Comparison of ENCODE assay signal across 30 cellular contexts in genomic region chr15:73882761-73883419, GRCh38. TPM values are rescaled to one million over a fixed set of nuclear protein-coding genes. Genes with fewer than 3 reads are reported as not detected.
DNase-seq lines count a peak whose midpoint lies in the region; ATAC-seq and TF ChIP-seq lines count a peak whose summit lies in the region.
"Had no signal": no experiment of that assay in that cellular context is flagged by ENCODE, and none has a peak within 500 bp of the region (broad histone marks: within the 10 kb centered on the region; RNA-seq: fewer than 3 reads in every experiment).

No MANE protein-coding gene starts in this region.

- intact Hi-C loops in PC-3 (cut with micrococcal nuclease) (no loop called here), posterior vena cava (cut with DNase I) (no loop called here), natural killer cell (cut with micrococcal nuclease) (no loop called here), MCF 10A (cut with micrococcal nuclease) (no loop called here)

- H3K4me3 ChIP-seq in GM23338 (no peak overlapping the region), PC-3 (ENCODE audit: low read length) (no peak overlapping the region), endodermal cell (ENCODE audit: low read length) (no peak overlapping the region), mesendoderm (ENCODE audit: low read length) (no peak overlapping the region)
- H3K4me3 ChIP-seq: A549; BLaER1 treated with 17β-estradiol and CSF1 and Interleukin-3, amounts not matched to agents 10 nM and 100 nM; K562; PC-9 had no signal

- no peaks in the 10 kb centered on the region for H3K4me1 ChIP-seq in GM23338 (ENCODE audit: insufficient read depth)
- no peaks in the 10 kb centered on the region for H3K4me1 ChIP-seq in PC-3 (ENCODE audit: insufficient read depth, low read length)
- no peaks in the 10 kb centered on the region for H3K4me1 ChIP-seq in endodermal cell (ENCODE audit: control insufficient read depth, insufficient read depth, low read length)
- no peaks in the 10 kb centered on the region for H3K4me1 ChIP-seq in mesendoderm (ENCODE audit: control insufficient read depth, low read depth, low read length)
- H3K4me1 ChIP-seq: A549 had no signal

- H4K5ac ChIP-seq in mesendoderm (ENCODE audit: low read length): no peak overlapping the region

- CTCF ChIA-PET in PC-3 (lab: Charles Lee): no interaction called here
- CTCF ChIA-PET in MCF 10A (lab: Yijun Ruan, JAX): interaction anchor here (1.0 kb wide), 1 partner anchor 9 kb away, joined by 4 read pairs; no protein-coding TSS in a partner anchor

- H3K27ac Mint-ChIP-seq in GM23338 (no peak overlapping the region), endodermal cell (no peak overlapping the region), natural killer cell (no peak overlapping the region), MCF 10A (ENCODE audit: low read depth, unreplicated experiment) (no peak overlapping the region)
- H3K27ac Mint-ChIP-seq: CD4-positive, alpha-beta T cell had no signal

- no peak overlapping the region for H2BK15ac ChIP-seq in mesendoderm (replicated peaks; ENCODE audit: low read depth)

- no peak overlapping the region for H2BK5ac ChIP-seq in mesendoderm (ENCODE audit: low read length)

- H2BK120ac ChIP-seq in mesendoderm (ENCODE audit: low read depth, low read length): no peak overlapping the region

- POLR2A ChIA-PET in PC-3 (lab: Charles Lee; ENCODE audit: unreplicated experiment): no interaction called here
- POLR2A ChIA-PET in MCF 10A (lab: Yijun Ruan, JAX): interaction anchor here (1.6 kb wide), 1 partner anchor 9 kb away, joined by 3 read pairs; the partner anchor contains the start of gene TBC1D21

- no peak overlapping the region for H3K56ac ChIP-seq in mesendoderm (ENCODE audit: low read length)

- no peak overlapping the region for H3K4me3 Mint-ChIP-seq in GM23338
- H3K4me3 Mint-ChIP-seq in endodermal cell: no peak overlapping the region
- no peak overlapping the region for H3K4me3 Mint-ChIP-seq in natural killer cell
- no peak overlapping the region for H3K4me3 Mint-ChIP-seq in MCF 10A (ENCODE audit: unreplicated experiment)
- H3K4me3 Mint-ChIP-seq: CD4-positive, alpha-beta T cell had no signal

- no TSS peak for BruUV-seq in PC-3 (replicated peaks; lab: Mats Ljungman, UMichigan)
- no TSS peak for BruUV-seq in MCF 10A (replicated peaks; lab: Mats Ljungman, UMichigan)

- H3K9ac ChIP-seq in PC-3 (ENCODE audit: low read length): no peak overlapping the region
- H3K9ac ChIP-seq in endodermal cell (ENCODE audit: extremely low read depth, low read length, poor library complexity, severe bottlenecking): no peak overlapping the region
- no peak overlapping the region for H3K9ac ChIP-seq in mesendoderm (ENCODE audit: low read length)
- H3K9ac ChIP-seq: BLaER1 treated with 17β-estradiol and CSF1 and Interleukin-3, amounts not matched to agents 10 nM and 100 nM had no signal

- no peaks in the 10 kb centered on the region for H3K9me3 Mint-ChIP-seq in GM23338
- no peaks in the 10 kb centered on the region for H3K9me3 Mint-ChIP-seq in endodermal cell
- no peaks in the 10 kb centered on the region for H3K9me3 Mint-ChIP-seq in natural killer cell
- H3K9me3 Mint-ChIP-seq in MCF 10A (ENCODE audit: unreplicated experiment): no peaks in the 10 kb centered on the region
- H3K9me3 Mint-ChIP-seq: CD4-positive, alpha-beta T cell had no signal

- no peak overlapping the region for H3K18ac ChIP-seq in mesendoderm (ENCODE audit: low read length)

- H3K36me3 Mint-ChIP-seq in GM23338 (ENCODE audit: low read depth): no peaks in the 10 kb centered on the region
- H3K36me3 Mint-ChIP-seq in endodermal cell (ENCODE audit: low read depth): no peaks in the 10 kb centered on the region
- H3K36me3 Mint-ChIP-seq in natural killer cell: no peaks in the 10 kb centered on the region
- no peaks in the 10 kb centered on the region for H3K36me3 Mint-ChIP-seq in MCF 10A (ENCODE audit: insufficient read depth, unreplicated experiment)

- peaks cover 3% of the 10 kb centered on the region for H3K27me3 Mint-ChIP-seq in GM23338 (ENCODE audit: insufficient read depth, low read depth, poor library complexity)
- peaks cover 16% of the 10 kb centered on the region for H3K27me3 Mint-ChIP-seq in endodermal cell (ENCODE audit: insufficient read depth)
- H3K27me3 Mint-ChIP-seq in natural killer cell (ENCODE audit: low read depth in 2 of 2): peaks cover 9 to 18% of the 10 kb centered on the region in 2 donors
- peaks cover 47% of the 10 kb centered on the region for H3K27me3 Mint-ChIP-seq in MCF 10A (ENCODE audit: insufficient read depth, unreplicated experiment)

- H3K9me3 ChIP-seq in PC-3 (ENCODE audit: low read length): no peaks in the 10 kb centered on the region
- H3K9me3 ChIP-seq in endodermal cell (ENCODE audit: control insufficient read depth, low read length): no peaks in the 10 kb centered on the region
- H3K9me3 ChIP-seq: A549; BLaER1 treated with 17β-estradiol and CSF1 and Interleukin-3, amounts not matched to agents 10 nM and 100 nM had no signal

- H4K20me1 ChIP-seq in GM23338 (replicated peaks; ENCODE audit: insufficient read depth) (no peaks in the 10 kb centered on the region), PC-3 (ENCODE audit: low read length) (no peaks in the 10 kb centered on the region)

- no peak for TF ChIP-seq CTCF in GM23338 (conservative IDR thresholded peaks at IDR 0.05; ENCODE audit: low read depth in 2 of 2)
- no peak for TF ChIP-seq CTCF in PC-3 (conservative IDR thresholded peaks at IDR 0.05; ENCODE audit: low read depth, low read length)
- TF ChIP-seq CTCF in endodermal cell (conservative IDR thresholded peaks at IDR 0.05): no peak
- no peak for TF ChIP-seq CTCF in natural killer cell (IDR thresholded peaks at IDR 0.05)
- no peak for TF ChIP-seq CTCF in MCF 10A (IDR thresholded peaks at IDR 0.05; ENCODE audit: unreplicated experiment)

- H2AFZ ChIP-seq in GM23338 (no peak overlapping the region), PC-3 (ENCODE audit: low read length) (no peak overlapping the region)
- H2AFZ ChIP-seq: PC-9 had no signal

- no peak overlapping the region for H3K27ac ChIP-seq in GM23338 (ENCODE audit: low read depth)
- no peak overlapping the region for H3K27ac ChIP-seq in PC-3 (ENCODE audit: low read length)
- H3K27ac ChIP-seq in endodermal cell (ENCODE audit: low read depth, low read length): no peak overlapping the region
- H3K27ac ChIP-seq in mesendoderm (ENCODE audit: low read depth, low read length): no peak overlapping the region
- H3K27ac ChIP-seq: A549; BLaER1 treated with 17β-estradiol and CSF1 and Interleukin-3, amounts not matched to agents 10 nM and 100 nM; PC-9 had no signal

- peak; percentile 59 for ATAC-seq in GM23338
- ATAC-seq in PC-3: peak; percentile 29; the same call in 1 of the 2 replicates
- ATAC-seq in natural killer cell: no peak
- ATAC-seq: K562 had no signal

- H3K4me1 Mint-ChIP-seq in GM23338 (no peaks in the 10 kb centered on the region), endodermal cell (no peaks in the 10 kb centered on the region), natural killer cell (no peaks in the 10 kb centered on the region), MCF 10A (ENCODE audit: insufficient read depth, unreplicated experiment) (no peaks in the 10 kb centered on the region)

- no peaks in the 10 kb centered on the region for H3K79me1 ChIP-seq in mesendoderm (ENCODE audit: low read length)

- no peak overlapping the region for H4K8ac ChIP-seq in mesendoderm (ENCODE audit: low read depth, low read length)

- 86 to 90% methylated on average over 10 of the region's 10 CpGs for WGBS in endodermal cell (ENCODE audit: insufficient coverage in 1 of 2, insufficient read length in 1 of 2), 2 experiments
- no CpG with 5 or more reads among the region's 10 CpGs for WGBS in mesendoderm (ENCODE audit: extremely low coverage, insufficient coverage, low lambda C conversion rate)

- no peak overlapping the region for H2AK5ac ChIP-seq in mesendoderm (ENCODE audit: low read length)

- H3K4me2 ChIP-seq in GM23338 (no peak overlapping the region), PC-3 (ENCODE audit: low read length) (no peak overlapping the region), mesendoderm (ENCODE audit: low read length) (no peak overlapping the region)
- H3K4me2 ChIP-seq: A549; BLaER1 treated with 17β-estradiol and CSF1 and Interleukin-3, amounts not matched to agents 10 nM and 100 nM; PC-9 had no signal

- DNase-seq in GM23338 (ENCODE audit: low spot score) (no peak), PC-3 (peak; percentile 40), endodermal cell (peak; percentile 45), posterior vena cava (ENCODE audit: low spot score) (peak; percentile 51), natural killer cell (no peak), MCF 10A (ENCODE audit: unreplicated experiment) (no peak), T-helper 1 cell (no peak), mesendoderm (no peak)
- DNase-seq: AML-193; CD4-positive, alpha-beta T cell; DMS53; GOT3; Kasumi-1; MV-4-11; NCI-H1105; NCI-H1436 treated with DMSO at 0.1 percent for 48 hours; NCI-H1930; NCI-H2107; NCI-H446; NCI-H524 treated with DMSO at 0.1 percent for 48 hours; NCI-H774; PC-9; RPMI8226; SHP77 had no signal

- no peaks in the 10 kb centered on the region for H3F3A ChIP-seq in GM23338 (replicated peaks; ENCODE audit: low read depth)
- no peaks in the 10 kb centered on the region for H3F3A ChIP-seq in PC-3 (ENCODE audit: low read length, unreplicated experiment)

- no peaks in the 10 kb centered on the region for H3K36me3 ChIP-seq in GM23338 (ENCODE audit: insufficient read depth)
- H3K36me3 ChIP-seq in PC-3 (ENCODE audit: low read depth, low read length): no peaks in the 10 kb centered on the region
- H3K36me3 ChIP-seq in endodermal cell (ENCODE audit: control insufficient read depth, insufficient read depth, low read length): no peaks in the 10 kb centered on the region
- H3K36me3 ChIP-seq in mesendoderm (ENCODE audit: control insufficient read depth, insufficient read depth, low read length): no peaks in the 10 kb centered on the region
- H3K36me3 ChIP-seq: BLaER1 treated with 17β-estradiol and CSF1 and Interleukin-3, amounts not matched to agents 10 nM and 100 nM had no signal

- H3K27me3 ChIP-seq in GM23338 (ENCODE audit: insufficient read depth): no peaks in the 10 kb centered on the region
- no peaks in the 10 kb centered on the region for H3K27me3 ChIP-seq in PC-3 (ENCODE audit: low read length)
- peaks cover 16% of the 10 kb centered on the region for H3K27me3 ChIP-seq in endodermal cell (ENCODE audit: control insufficient read depth, insufficient read depth, low read length, poor library complexity, severe bottlenecking)
- no peaks in the 10 kb centered on the region for H3K27me3 ChIP-seq in mesendoderm (ENCODE audit: insufficient read depth, low read length, poor library complexity)
- H3K27me3 ChIP-seq: BLaER1 treated with 17β-estradiol and CSF1 and Interleukin-3, amounts not matched to agents 10 nM and 100 nM had no signal

- no peaks in the 10 kb centered on the region for H3K79me2 ChIP-seq in GM23338 (replicated peaks; ENCODE audit: insufficient read depth)
- H3K79me2 ChIP-seq in PC-3 (ENCODE audit: low read length): no peaks in the 10 kb centered on the region
- no peaks in the 10 kb centered on the region for H3K79me2 ChIP-seq in mesendoderm (ENCODE audit: control insufficient read depth, insufficient read depth, low read length)

- no peak overlapping the region for H3K23ac ChIP-seq in mesendoderm (ENCODE audit: low read length)

- H3K4ac ChIP-seq in mesendoderm (ENCODE audit: low read depth, low read length): no peak overlapping the region

- H3K9me2 ChIP-seq in GM23338 (ENCODE audit: insufficient read depth): no peaks in the 10 kb centered on the region
- H3K9me2 ChIP-seq in PC-3 (replicated peaks; ENCODE audit: low read length): no peaks in the 10 kb centered on the region

RNA-seq across cellular contexts. Expression of gene TBC1D21, which starts 9.5 kb away (rescaled TPM):
- total RNA-seq in GM23338 (2014; rRNA removed; shearing (Covaris generic)): not detected in 2 replicates
- polyA plus RNA-seq in GM23338 (2016; fragmentation: Nextera tagmentation; extraction: Ambion mirVana): not detected in 2 replicates
- total RNA-seq in PC-3 (2014; rRNA removed) (not detected in 2 replicates), endodermal cell (not detected), posterior vena cava (not detected), natural killer cell (not detected), MCF 10A (2022) (not detected in 2 replicates)
- not detected for polyA plus RNA-seq in endodermal cell (2013, experiment 1 of 2)
- not detected for polyA plus RNA-seq in endodermal cell (2013, experiment 2 of 2)
- polyA plus RNA-seq in mesendoderm (2013, experiment 1 of 2): not detected
- not detected for polyA plus RNA-seq in mesendoderm (2013, experiment 2 of 2)
- total RNA-seq: CD4-positive, alpha-beta T cell; Daoy; K562; M059J; PC-9; SK-MEL-5 had no signal
- polyA plus RNA-seq: A549, K562 had no signal

RNA-seq across cellular contexts. Expression of gene LOXL1, which starts 43.4 kb away (rescaled TPM):
- total RNA-seq in GM23338 (2014; rRNA removed; shearing (Covaris generic)): 6.8 and 10.8 TPM in 2 replicates
- 6.9 and 10.3 TPM in 2 replicates for polyA plus RNA-seq in GM23338 (2016; fragmentation: Nextera tagmentation; extraction: Ambion mirVana)
- total RNA-seq in PC-3 (2014; rRNA removed): 224 and 249 TPM in 2 replicates
- 10 to 100 TPM; 21.3 to 31.8 TPM for total RNA-seq in endodermal cell
- polyA plus RNA-seq in endodermal cell (2013, experiment 1 of 2): 92.7 TPM
- 93.8 TPM for polyA plus RNA-seq in endodermal cell (2013, experiment 2 of 2)
- 100 to 1,000 TPM in 1 of 2 donors, 10 to 100 TPM in 1; 94.6 to 110 TPM for total RNA-seq in posterior vena cava
- 1 to 10 TPM; 1.1 to 1.4 (median 1.3) TPM for total RNA-seq in natural killer cell
- total RNA-seq in MCF 10A (2022): 4.7 and 4.9 TPM in 2 replicates
- 7.6 TPM for polyA plus RNA-seq in mesendoderm (2013, experiment 1 of 2)
- polyA plus RNA-seq in mesendoderm (2013, experiment 2 of 2): 7.6 TPM
- polyA plus RNA-seq: K562 had no signal

Comparison
In these comparisons a context has a peak if more than half of its experiments do, and no peak if none do; other contexts are left out.
1. ATAC-seq: peak in GM23338 (single experiment) and PC-3 (single experiment); none in natural killer cell (0 of 3).
2. DNase-seq: peak in PC-3 (single experiment), endodermal cell (single experiment) and posterior vena cava (single experiment); none in GM23338 (single experiment), natural killer cell (single experiment), MCF 10A (single experiment), T-helper 1 cell (0 of 5) and mesendoderm (single experiment).